In the genomic region with DNA sequence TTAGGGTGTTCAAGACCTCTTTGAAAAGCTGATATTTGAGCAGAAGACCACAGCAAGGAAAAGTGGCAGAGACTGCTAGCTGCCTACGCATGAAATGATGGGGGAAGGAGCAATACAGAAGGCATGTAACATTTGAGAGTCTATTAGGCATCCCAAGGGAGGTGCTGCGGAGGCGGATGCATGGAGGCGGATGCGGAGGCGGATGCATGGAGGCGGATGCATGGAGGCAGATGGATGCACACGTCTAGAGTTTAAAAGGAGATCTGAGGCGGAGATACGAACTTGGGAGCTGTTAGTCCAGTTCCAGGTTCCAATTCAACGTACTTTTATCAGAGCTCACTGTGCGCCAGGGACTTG, we compare ENCODE assay signal across 8 cellular contexts. TPM values are rescaled to one million over a fixed set of nuclear protein-coding genes. Genes with fewer than 3 reads are reported as not detected.
A peak's percentile ranks its signal among the peaks of the same experiment; 100 is the strongest.
DNase-seq lines count a peak whose midpoint lies in the region; ATAC-seq and TF ChIP-seq lines count a peak whose summit lies in the region.

No MANE protein-coding gene starts in this region.

- ATAC-seq in GM18907 (IDR thresholded peaks at IDR 0.05; ENCODE audit: unreplicated experiment): peak; percentile 16
- ATAC-seq in stimulated activated memory B cell treated with anti-CD40 and anti-IgM and Interleukin-4, amounts not matched to agents 10 μg/mL and 1 μg/mL and 100 μg/mL, for 72 hours: no peak

- peak overlapping the region; percentile 98 for H3K27ac Mint-ChIP-seq in stimulated activated memory B cell treated with anti-CD40 and anti-IgM and Interleukin-4, amounts not matched to agents 10 μg/mL and 1 μg/mL and 100 μg/mL, for 72 hours

- WGBS in HUES64: 4% methylated on average over 12 of the region's 12 CpGs
- WGBS in liver: 5% methylated on average over 12 of the region's 12 CpGs

- in situ Hi-C loops in SK-MEL-5 (cut with HindIII; ENCODE audit: low pct_unique_long_range_greater_than_20kb, low sequenced_read_pairs): no loop called here

- TF ChIP-seq CTCF in choroid plexus epithelial cell (conservative IDR thresholded peaks at IDR 0.05; ENCODE audit: low read depth, low read length) (no peak), liver (IDR thresholded peaks at IDR 0.05; ENCODE audit: low read depth, low read length, missing input control) (no peak)

- peaks cover 24% of the 10 kb centered on the region for H3K36me3 ChIP-seq in HUES64 (ENCODE audit: insufficient read depth, low read length)
- H3K36me3 ChIP-seq in liver (ENCODE audit: control insufficient read depth in 4 of 4, insufficient read depth in 3 of 4, low read depth in 1 of 4, low read length in 3 of 4): peaks cover 0 to 1% (median 0%) of the 10 kb centered on the region in 4 donors

- H3K36me3 Mint-ChIP-seq in stimulated activated memory B cell treated with anti-CD40 and anti-IgM and Interleukin-4, amounts not matched to agents 10 μg/mL and 1 μg/mL and 100 μg/mL, for 72 hours: peaks cover 15% of the 10 kb centered on the region

- peak overlapping the region; percentile 95 for H3K27ac ChIP-seq in HUES64 (ENCODE audit: low read depth, low read length)
- H3K27ac ChIP-seq in liver (ENCODE audit: low read depth in 1 of 2, low read length in 2 of 2): peak overlapping the region; percentile 91 to 95

- H3K9me3 Mint-ChIP-seq in stimulated activated memory B cell treated with anti-CD40 and anti-IgM and Interleukin-4, amounts not matched to agents 10 μg/mL and 1 μg/mL and 100 μg/mL, for 72 hours: no peaks in the 10 kb centered on the region

- DNase-seq in AG20443 (ENCODE audit: low spot score): peak; percentile 60
- peak; percentile 68 for DNase-seq in SK-MEL-5 (ENCODE audit: low read depth, low spot score)
- DNase-seq in choroid plexus epithelial cell (ENCODE audit: low read depth): peak; percentile 64
- DNase-seq in GF-D8 (lab: John Stamatoyannopoulos, UW): no peak

- no peak for TF ChIP-seq RAD21 in liver (IDR thresholded peaks at IDR 0.05)

- peaks cover 31% of the 10 kb centered on the region for H3K4me1 Mint-ChIP-seq in stimulated activated memory B cell treated with anti-CD40 and anti-IgM and Interleukin-4, amounts not matched to agents 10 μg/mL and 1 μg/mL and 100 μg/mL, for 72 hours

- H3K4me1 ChIP-seq in HUES64 (ENCODE audit: insufficient read depth, low read length) (peaks cover 11% of the 10 kb centered on the region), liver (ENCODE audit: control insufficient read depth in 4 of 4, insufficient read depth in 4 of 4, low read length in 3 of 4) (peaks cover 1 to 22% (median 15%) of the 10 kb centered on the region in 4 donors)

- H3K9ac ChIP-seq in HUES64 (ENCODE audit: low read depth, low read length) (peak overlapping the region; percentile 94), liver (ENCODE audit: low read depth in 1 of 2, low read length in 2 of 2) (peak overlapping the region; percentile 63 to 86)

- H3K9me3 ChIP-seq in HUES64 (ENCODE audit: insufficient read depth, low read depth, low read length): no peaks in the 10 kb centered on the region
- H3K9me3 ChIP-seq in liver (ENCODE audit: control insufficient read depth in 4 of 4, low read length in 3 of 4): no peaks in the 10 kb centered on the region

- H3K4me3 ChIP-seq in HUES64 (ENCODE audit: low read length): peak overlapping the region; percentile 85
- peak overlapping the region; percentile 97 for H3K4me3 ChIP-seq in choroid plexus epithelial cell (ENCODE audit: low read depth, low read length)
- H3K4me3 ChIP-seq in liver (ENCODE audit: low read depth in 1 of 3, low read length in 3 of 3): peak overlapping the region; percentile 78 to 99 (median 82)

- H3K27me3 ChIP-seq in HUES64 (ENCODE audit: insufficient read depth, low read length) (no peaks in the 10 kb centered on the region), liver (ENCODE audit: control insufficient read depth in 4 of 4, insufficient read depth in 4 of 4, low read length in 3 of 4) (no peaks in the 10 kb centered on the region)

- H3K4me3 Mint-ChIP-seq in stimulated activated memory B cell treated with anti-CD40 and anti-IgM and Interleukin-4, amounts not matched to agents 10 μg/mL and 1 μg/mL and 100 μg/mL, for 72 hours: peak overlapping the region; percentile 90

- H3K27me3 Mint-ChIP-seq in stimulated activated memory B cell treated with anti-CD40 and anti-IgM and Interleukin-4, amounts not matched to agents 10 μg/mL and 1 μg/mL and 100 μg/mL, for 72 hours: no peaks in the 10 kb centered on the region

TF ChIP-seq in liver, 16 proteins besides CTCF, POLR2A, EP300 and RAD21:
- TF ChIP-seq SP1 (IDR thresholded peaks at IDR 0.05) (no peak), FOXA2 (IDR thresholded peaks at IDR 0.05) (no peak), NR2F2 (IDR thresholded peaks at IDR 0.05) (no peak), FOXA1 (IDR thresholded peaks at IDR 0.05) (no peak), RXRA (IDR thresholded peaks at IDR 0.05) (no peak), EGR1 (IDR thresholded peaks at IDR 0.05; ENCODE audit: low read depth in 2 of 2) (no peak), YY1 (IDR thresholded peaks at IDR 0.05) (no peak), HNF4A (conservative IDR thresholded peaks at IDR 0.05) (no peak), JUND (IDR thresholded peaks at IDR 0.05) (no peak), GABPA (IDR thresholded peaks at IDR 0.05 in 1 of 2, conservative IDR thresholded peaks at IDR 0.05 in 1 of 2) (no peak), TAF1 (conservative IDR thresholded peaks at IDR 0.05) (no peak), HNF4G (IDR thresholded peaks at IDR 0.05) (no peak)
- TF ChIP-seq, protein P1, sequence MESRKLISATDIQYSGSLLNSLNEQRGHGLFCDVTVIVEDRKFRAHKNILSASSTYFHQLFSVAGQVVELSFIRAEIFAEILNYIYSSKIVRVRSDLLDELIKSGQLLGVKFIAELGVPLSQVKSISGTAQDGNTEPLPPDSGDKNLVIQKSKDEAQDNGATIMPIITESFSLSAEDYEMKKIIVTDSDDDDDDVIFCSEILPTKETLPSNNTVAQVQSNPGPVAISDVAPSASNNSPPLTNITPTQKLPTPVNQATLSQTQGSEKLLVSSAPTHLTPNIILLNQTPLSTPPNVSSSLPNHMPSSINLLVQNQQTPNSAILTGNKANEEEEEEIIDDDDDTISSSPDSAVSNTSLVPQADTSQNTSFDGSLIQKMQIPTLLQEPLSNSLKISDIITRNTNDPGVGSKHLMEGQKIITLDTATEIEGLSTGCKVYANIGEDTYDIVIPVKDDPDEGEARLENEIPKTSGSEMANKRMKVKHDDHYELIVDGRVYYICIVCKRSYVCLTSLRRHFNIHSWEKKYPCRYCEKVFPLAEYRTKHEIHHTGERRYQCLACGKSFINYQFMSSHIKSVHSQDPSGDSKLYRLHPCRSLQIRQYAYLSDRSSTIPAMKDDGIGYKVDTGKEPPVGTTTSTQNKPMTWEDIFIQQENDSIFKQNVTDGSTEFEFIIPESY (IDR thresholded peaks at IDR 0.05): no peak
- TF ChIP-seq, protein P2, sequence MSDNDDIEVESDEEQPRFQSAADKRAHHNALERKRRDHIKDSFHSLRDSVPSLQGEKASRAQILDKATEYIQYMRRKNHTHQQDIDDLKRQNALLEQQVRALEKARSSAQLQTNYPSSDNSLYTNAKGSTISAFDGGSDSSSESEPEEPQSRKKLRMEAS (IDR thresholded peaks at IDR 0.05): no peak
- TF ChIP-seq, protein P3, sequence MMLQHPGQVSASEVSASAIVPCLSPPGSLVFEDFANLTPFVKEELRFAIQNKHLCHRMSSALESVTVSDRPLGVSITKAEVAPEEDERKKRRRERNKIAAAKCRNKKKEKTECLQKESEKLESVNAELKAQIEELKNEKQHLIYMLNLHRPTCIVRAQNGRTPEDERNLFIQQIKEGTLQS (IDR thresholded peaks at IDR 0.05): no peak

RNA-seq across cellular contexts. Expression of gene DDX20, which starts 0.8 kb away (rescaled TPM):
- 21.2 TPM for polyA plus RNA-seq in HUES64 (2013, experiment 1 of 2)
- polyA plus RNA-seq in HUES64 (2013, experiment 2 of 2): 21.4 TPM
- 20.5 and 23.0 TPM in 2 replicates for total RNA-seq in SK-MEL-5 (2014; rRNA removed; shearing (Covaris generic))
- 9.7 and 13.2 TPM in 2 replicates for polyA plus RNA-seq in SK-MEL-5 (2015; cell fraction: cytosol; rRNA removed)
- polyA plus RNA-seq in SK-MEL-5 (2015; cell fraction: nucleus; rRNA removed): 28.7 and 35.3 TPM in 2 replicates
- total RNA-seq in liver: 1 to 10 TPM; 6.6 to 8.6 TPM
- 1 to 10 TPM; 2.3 to 2.7 TPM for polyA plus RNA-seq in liver

RNA-seq across cellular contexts. Expression of gene INKA2, which starts 15.7 kb away (rescaled TPM):
- polyA plus RNA-seq in HUES64 (2013, experiment 1 of 2): 5.3 TPM
- polyA plus RNA-seq in HUES64 (2013, experiment 2 of 2): 4.5 TPM
- total RNA-seq in SK-MEL-5 (2014; rRNA removed; shearing (Covaris generic)): 0.48 TPM in 1 of 2 replicates, not detected in the other
- polyA plus RNA-seq in SK-MEL-5 (2015; cell fraction: cytosol; rRNA removed): 0.81 and 0.92 TPM in 2 replicates
- 1.0 and 1.8 TPM in 2 replicates for polyA plus RNA-seq in SK-MEL-5 (2015; cell fraction: nucleus; rRNA removed)
- under 1 TPM; 0.51 to 0.67 TPM for total RNA-seq in liver
- under 1 TPM; 0.26 to 0.52 TPM for polyA plus RNA-seq in liver
